9 cellular contexts compared by ENCODE assay signal in genomic region chr7:2085804-2086203, GRCh38.
"Had no signal": no experiment of that assay in that cellular context is flagged by ENCODE, and none has a peak within 500 bp of the region (broad histone marks: within the 10 kb centered on the region; RNA-seq: fewer than 3 reads in every experiment).

No MANE protein-coding gene starts in this region.

- H3K4me3 Mint-ChIP-seq: GM23338, HFFc6, IgD-negative memory B cell had no signal

- ATAC-seq: GM23338, HCT116, HepG2 had no signal

- H2AFZ ChIP-seq: GM23338 had no signal

- H3K27ac ChIP-seq: HL-60 had no signal

- H3K9me3 Mint-ChIP-seq: GM23338, HFFc6, IgD-negative memory B cell had no signal

- FAIRE-seq: HepG2 had no signal

- H3K4me3 ChIP-seq: GM23338, HAP-1 had no signal

- H3K4me2 ChIP-seq: GM23338 had no signal

- H3K36me3 ChIP-seq: HAP-1 had no signal

- H3K27ac Mint-ChIP-seq: GM23338, HFFc6, IgD-negative memory B cell had no signal

- H3K9me3 ChIP-seq: HAP-1 had no signal

- DNase-seq: H7, HFFc6, KBM-7 had no signal

- H3K4me1 ChIP-seq: HAP-1 had no signal

- H3K27me3 Mint-ChIP-seq: IgD-negative memory B cell had no signal
